ENCODE assay signal across 1 cellular context in genomic region chr22:40193429-40194421, GRCh38.
TF ChIP-seq lines count a peak whose summit lies in the region.

No MANE protein-coding gene starts in this region.

TF ChIP-seq in H1, 55 proteins besides CTCF, POLR2A, EP300 and RAD21 (continued from another document):
- TF ChIP-seq RBBP5 (IDR thresholded peaks at IDR 0.05; ENCODE audit: borderline replicate concordance, low read depth, low read length) (0 out of 2 replicates have a peak, but pooled peaks have one; percentile 30), JUND (IDR thresholded peaks at IDR 0.05; ENCODE audit: low read length) (peak; percentile 54), BRCA1 (IDR thresholded peaks at IDR 0.05; ENCODE audit: low read depth, low read length) (no peak; the same call in 1 of the 2 replicates), KDM1A (IDR thresholded peaks at IDR 0.05; ENCODE audit: borderline replicate concordance, low read length) (no peak), PHF8 (conservative IDR thresholded peaks at IDR 0.05; ENCODE audit: low read depth, low read length) (no peak), CEBPB (IDR thresholded peaks at IDR 0.05; ENCODE audit: low read depth, low read length) (no peak), CHD2 (IDR thresholded peaks at IDR 0.05; ENCODE audit: low read length) (no peak), ASH2L (IDR thresholded peaks at IDR 0.05; ENCODE audit: low read length) (peak; percentile 24), RFX5 (IDR thresholded peaks at IDR 0.05; ENCODE audit: borderline replicate concordance, low read depth, low read length) (no peak), TBP (IDR thresholded peaks at IDR 0.05; ENCODE audit: low read depth, low read length) (peak; percentile 58; the same call in 1 of the 2 replicates), TEAD4 (IDR thresholded peaks at IDR 0.05; ENCODE audit: low read depth, low read length) (peak; percentile 59), SIRT6 (IDR thresholded peaks at IDR 0.05; ENCODE audit: low read length) (no peak), JUN (IDR thresholded peaks at IDR 0.05; ENCODE audit: low read depth, low read length) (0 out of 2 replicates have a peak, but pooled peaks have one; percentile 34), POU5F1 (IDR thresholded peaks at IDR 0.05; ENCODE audit: low read depth, low read length) (peak; percentile 65; the same call in 1 of the 2 replicates)
